14 cellular contexts compared by ENCODE assay signal in the genomic region with DNA sequence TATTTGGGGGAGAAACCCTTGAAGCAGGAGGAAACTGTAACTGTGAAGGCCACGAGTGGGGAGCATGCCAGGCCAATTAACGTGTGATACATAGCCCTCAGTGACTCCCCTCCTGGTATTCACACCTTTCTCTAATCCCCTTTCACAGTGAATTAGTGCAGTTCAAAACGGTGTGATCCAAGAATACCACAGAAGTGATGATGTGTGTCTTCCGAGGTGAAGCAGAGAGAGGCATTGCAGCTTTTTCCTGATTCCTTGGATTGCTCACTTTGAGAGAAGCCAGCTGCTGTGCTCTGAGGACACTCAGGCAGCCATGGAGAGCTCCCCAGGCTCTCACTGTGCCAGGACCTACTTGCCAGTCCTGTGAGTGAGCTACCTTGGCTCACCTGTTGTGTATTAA.
"Had no signal": no experiment of that assay in that cellular context is flagged by ENCODE, and none has a peak within 500 bp of the region (broad histone marks: within the 10 kb centered on the region; RNA-seq: fewer than 3 reads in every experiment).

No MANE protein-coding gene starts in this region.

- H3K27me3 ChIP-seq: breast epithelium, pancreas, thyroid gland, vagina had no signal

- H3K27me3 Mint-ChIP-seq: activated CD8-positive, alpha-beta T cell treated with anti-CD3 and anti-CD28 coated beads for 36 hours; activated T-helper 17 cell treated with anti-CD3 and anti-CD28 coated beads, Interleukin-2, amount 50 U/mL, for 72 hours; stimulated activated naive CD8-positive, alpha-beta T cell treated with anti-CD3 and anti-CD28 coated beads, Interleukin-15, Interleukin-2, amounts not matched to agents 100 ng/mL and 50 ng/mL, for 24 hours had no signal

- H3K9me3 Mint-ChIP-seq: activated CD8-positive, alpha-beta T cell treated with anti-CD3 and anti-CD28 coated beads for 36 hours; activated T-helper 17 cell treated with anti-CD3 and anti-CD28 coated beads, Interleukin-2, amount 50 U/mL, for 72 hours; stimulated activated naive CD8-positive, alpha-beta T cell treated with anti-CD3 and anti-CD28 coated beads, Interleukin-15, Interleukin-2, amounts not matched to agents 100 ng/mL and 50 ng/mL, for 24 hours; T-helper 2 cell treated with Interferon-gamma antibody and Interleukin-4, amounts not matched to agents 5 μg/mL and 100 μg/mL, for 36 hours had no signal

- H3K27ac Mint-ChIP-seq: activated CD8-positive, alpha-beta T cell treated with anti-CD3 and anti-CD28 coated beads for 36 hours; activated T-helper 17 cell treated with anti-CD3 and anti-CD28 coated beads, Interleukin-2, amount 50 U/mL, for 72 hours; stimulated activated naive CD8-positive, alpha-beta T cell treated with anti-CD3 and anti-CD28 coated beads, Interleukin-15, Interleukin-2, amounts not matched to agents 100 ng/mL and 50 ng/mL, for 24 hours; T-helper 2 cell treated with Interferon-gamma antibody and Interleukin-4, amounts not matched to agents 5 μg/mL and 100 μg/mL, for 36 hours had no signal

- H3K4me3 ChIP-seq: breast epithelium, pancreas, thyroid gland, vagina had no signal

- H3K27ac ChIP-seq: breast epithelium, pancreas, thyroid gland, vagina had no signal

- H3K9me3 ChIP-seq: breast epithelium, pancreas, thyroid gland, vagina had no signal

- ATAC-seq: activated CD8-positive, alpha-beta T cell treated with anti-CD3 and anti-CD28 coated beads for 36 hours; activated T-helper 17 cell treated with anti-CD3 and anti-CD28 coated beads, Interleukin-2, amount 50 U/mL, for 72 hours; left colon; pancreas had no signal

- DNase-seq: activated CD8-positive, alpha-beta memory T cell treated with anti-CD3 and anti-CD28 coated beads, Interleukin-2, amount 50 U/mL, for 4 hours; activated CD8-positive, alpha-beta T cell treated with anti-CD3 and anti-CD28 coated beads for 36 hours; activated naive CD4-positive, alpha-beta T cell treated with anti-CD3 and anti-CD28 coated beads, Interleukin-2, amount 50 U/mL, for 16 hours; aorta; left colon; pancreas; stimulated activated CD4-positive, alpha-beta T cell treated with anti-CD3 and anti-CD28 coated beads, Interleukin-4, amount 100 ng/mL, for 1 hour; stimulated activated CD8-positive, alpha-beta memory T cell treated with anti-CD3 and anti-CD28 coated beads, Interleukin-4, amount 100 ng/mL, for 48 hours had no signal

- H3K4me1 ChIP-seq: breast epithelium, pancreas, thyroid gland, vagina had no signal

- H3K36me3 ChIP-seq: breast epithelium had no signal

- H3K4me3 Mint-ChIP-seq: activated CD8-positive, alpha-beta T cell treated with anti-CD3 and anti-CD28 coated beads for 36 hours; activated T-helper 17 cell treated with anti-CD3 and anti-CD28 coated beads, Interleukin-2, amount 50 U/mL, for 72 hours; stimulated activated naive CD8-positive, alpha-beta T cell treated with anti-CD3 and anti-CD28 coated beads, Interleukin-15, Interleukin-2, amounts not matched to agents 100 ng/mL and 50 ng/mL, for 24 hours; T-helper 2 cell treated with Interferon-gamma antibody and Interleukin-4, amounts not matched to agents 5 μg/mL and 100 μg/mL, for 36 hours had no signal
